Comparison of ENCODE assay signal across 1 cellular context in genomic region chr7:1136841-1137516, GRCh38.
TF ChIP-seq lines count a peak whose summit lies in the region.

No MANE protein-coding gene starts in this region.

TF ChIP-seq in K562, 482 proteins besides CTCF, POLR2A, EP300 and RAD21 (continued from another document):
- TF ChIP-seq, protein P1, sequence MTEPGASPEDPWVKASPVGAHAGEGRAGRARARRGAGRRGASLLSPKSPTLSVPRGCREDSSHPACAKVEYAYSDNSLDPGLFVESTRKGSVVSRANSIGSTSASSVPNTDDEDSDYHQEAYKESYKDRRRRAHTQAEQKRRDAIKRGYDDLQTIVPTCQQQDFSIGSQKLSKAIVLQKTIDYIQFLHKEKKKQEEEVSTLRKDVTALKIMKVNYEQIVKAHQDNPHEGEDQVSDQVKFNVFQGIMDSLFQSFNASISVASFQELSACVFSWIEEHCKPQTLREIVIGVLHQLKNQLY (CRISPR knock-in tag; conservative IDR thresholded peaks at IDR 0.05), result 0 out of 4 replicates have a peak, but pooled peaks of 1 of the 2 experiments have one; percentile 51
- TF ChIP-seq, protein P2, sequence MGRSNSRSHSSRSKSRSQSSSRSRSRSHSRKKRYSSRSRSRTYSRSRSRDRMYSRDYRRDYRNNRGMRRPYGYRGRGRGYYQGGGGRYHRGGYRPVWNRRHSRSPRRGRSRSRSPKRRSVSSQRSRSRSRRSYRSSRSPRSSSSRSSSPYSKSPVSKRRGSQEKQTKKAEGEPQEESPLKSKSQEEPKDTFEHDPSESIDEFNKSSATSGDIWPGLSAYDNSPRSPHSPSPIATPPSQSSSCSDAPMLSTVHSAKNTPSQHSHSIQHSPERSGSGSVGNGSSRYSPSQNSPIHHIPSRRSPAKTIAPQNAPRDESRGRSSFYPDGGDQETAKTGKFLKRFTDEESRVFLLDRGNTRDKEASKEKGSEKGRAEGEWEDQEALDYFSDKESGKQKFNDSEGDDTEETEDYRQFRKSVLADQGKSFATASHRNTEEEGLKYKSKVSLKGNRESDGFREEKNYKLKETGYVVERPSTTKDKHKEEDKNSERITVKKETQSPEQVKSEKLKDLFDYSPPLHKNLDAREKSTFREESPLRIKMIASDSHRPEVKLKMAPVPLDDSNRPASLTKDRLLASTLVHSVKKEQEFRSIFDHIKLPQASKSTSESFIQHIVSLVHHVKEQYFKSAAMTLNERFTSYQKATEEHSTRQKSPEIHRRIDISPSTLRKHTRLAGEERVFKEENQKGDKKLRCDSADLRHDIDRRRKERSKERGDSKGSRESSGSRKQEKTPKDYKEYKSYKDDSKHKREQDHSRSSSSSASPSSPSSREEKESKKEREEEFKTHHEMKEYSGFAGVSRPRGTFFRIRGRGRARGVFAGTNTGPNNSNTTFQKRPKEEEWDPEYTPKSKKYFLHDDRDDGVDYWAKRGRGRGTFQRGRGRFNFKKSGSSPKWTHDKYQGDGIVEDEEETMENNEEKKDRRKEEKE (IDR thresholded peaks at IDR 0.05; ENCODE audit: borderline replicate concordance in 1 of 2, control insufficient read depth in 1 of 2, low read depth in 2 of 2, low read length in 1 of 2), result 0 out of 4 replicates have a peak, but pooled peaks of 1 of the 2 experiments have one; percentile 49
